ENCODE assay signal across 16 cellular contexts in the genomic region with DNA sequence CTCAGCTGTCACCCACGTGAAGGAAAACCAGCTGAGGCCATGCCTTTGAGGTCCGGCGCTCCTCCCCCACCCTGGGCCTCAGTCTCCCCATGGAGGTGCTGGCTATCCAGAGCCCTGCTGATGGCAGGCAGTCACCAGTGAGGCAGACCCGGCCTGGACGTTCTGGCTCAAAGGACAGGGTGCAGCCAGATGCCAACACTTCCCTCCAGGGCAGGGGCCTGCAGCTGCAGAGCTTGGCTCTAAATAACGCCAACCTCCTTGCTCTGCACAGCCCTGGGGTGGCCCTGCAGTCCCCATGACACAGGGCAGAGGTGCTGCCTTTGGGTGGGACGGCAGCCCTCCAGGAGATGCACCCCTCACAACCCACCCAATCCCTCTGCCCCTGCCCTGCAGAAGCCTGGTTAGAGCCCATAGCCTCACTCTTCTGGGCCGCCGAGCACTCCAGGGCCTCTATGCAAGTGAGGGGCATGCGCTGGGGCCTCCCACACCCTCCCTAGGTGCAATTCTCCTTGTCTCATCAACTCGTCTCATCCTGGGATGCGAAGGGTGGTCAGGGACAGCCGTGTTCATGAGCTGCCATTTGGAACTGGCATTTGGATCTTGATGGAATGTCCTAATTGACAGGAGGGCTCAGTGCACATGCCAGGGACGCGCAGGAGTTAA. TPM values are rescaled to one million over a fixed set of nuclear protein-coding genes. Genes with fewer than 3 reads are reported as not detected.
DNase-seq lines count a peak whose midpoint lies in the region; ATAC-seq, FAIRE-seq and TF ChIP-seq lines count a peak whose summit lies in the region.
"Had no signal": no experiment of that assay in that cellular context is flagged by ENCODE, and none has a peak within 500 bp of the region (broad histone marks: within the 10 kb centered on the region; RNA-seq: fewer than 3 reads in every experiment).

No MANE protein-coding gene starts in this region.

- no peaks in the 10 kb centered on the region for H3K27me3 Mint-ChIP-seq in nephron progenitor cell (ENCODE audit: low read depth, poor library complexity)

- in situ Hi-C loops in GM13977 (cut with MboI; ENCODE audit: low pct_unique_long_range_greater_than_20kb, low sequenced_read_pairs, unreplicated experiment), result no loop called here

- H3K4me3 ChIP-seq in A549 (no peak overlapping the region), ovary (no peak overlapping the region)
- H3K4me3 ChIP-seq: K562 had no signal

- peaks cover 100% of the 10 kb centered on the region for H3K4me1 ChIP-seq in A549
- peaks cover 53% of the 10 kb centered on the region for H3K4me1 ChIP-seq in ovary (ENCODE audit: insufficient read depth)

- TF ChIP-seq POLR2A in A549 (IDR thresholded peaks at IDR 0.05; ENCODE audit: low read length) (no peak), ovary (IDR thresholded peaks at IDR 0.05) (no peak)

- no peaks in the 10 kb centered on the region for H3K36me3 Mint-ChIP-seq in nephron progenitor cell (ENCODE audit: low read depth)

- CTCF ChIA-PET in A549 (lab: Yijun Ruan, JAX), result interaction anchor here (0.8 to 6.0 kb wide), 16 partner anchors 9 to 66 kb away, joined by 3 to 51 read pairs (median 6); partner anchors contain the start of gene CCDC85C

- DNase-seq in A549 (ENCODE audit: low read depth in 1 of 2, low spot score in 1 of 2), result no peak
- peak; percentile 48 for DNase-seq in NCI-H69 (lab: John Stamatoyannopoulos, UW)
- no peak for DNase-seq in epithelial cell of prostate (ENCODE audit: low read depth, low spot score)
- no peak for DNase-seq in nephron progenitor cell
- DNase-seq in ureter (ENCODE audit: low spot score), result no peak
- DNase-seq in ovary, result no peak
- DNase-seq in GM13977 (ENCODE audit: low spot score), result no peak
- DNase-seq: activated CD4-positive, alpha-beta T cell treated with anti-CD3 and anti-CD28 coated beads for 48 hours; NCI-H1930; stimulated activated CD4-positive, alpha-beta T cell treated with anti-CD3 and anti-CD28 coated beads, Interleukin-12 subunit alpha, Interleukin-12 subunit beta, amount 100 ng/mL, for 4 hours; T-helper 1 cell had no signal

- H3K27ac ChIP-seq in A549 (peak overlapping the region; percentile 78 to 92), epithelial cell of prostate (peak overlapping the region; percentile 86), ovary (no peak overlapping the region)
- H3K27ac ChIP-seq: brain microvascular endothelial cell had no signal

- 81% methylated on average over 6 of the region's 15 CpGs for WGBS in A549 (ENCODE audit: missing lambda C conversion rate)
- WGBS in ovary, 3 donors, result 60 to 70% (median 64%) methylated on average over 15 of the region's 15 CpGs

- H3K4me3 Mint-ChIP-seq in nephron progenitor cell, result peak overlapping the region; percentile 64

- H3K36me3 ChIP-seq in ovary, result no peaks in the 10 kb centered on the region
- H3K36me3 ChIP-seq: brain microvascular endothelial cell had no signal

- FAIRE-seq in A549 (lab: Jason Lieb, UNC), result no peak
- FAIRE-seq: K562 had no signal

- peaks cover 100% of the 10 kb centered on the region for H3K4me1 Mint-ChIP-seq in nephron progenitor cell

- H3K4me2 ChIP-seq in A549, result peak overlapping the region; percentile 84

- POLR2A ChIA-PET in A549 (lab: Yijun Ruan, JAX), result interaction anchor here (4.9 kb wide), 1 partner anchor 31 kb away, joined by 25 read pairs; the partner anchor contains the start of gene CCDC85C

- no peaks in the 10 kb centered on the region for H3K27me3 ChIP-seq in ovary
- H3K27me3 ChIP-seq: brain microvascular endothelial cell had no signal

- TF ChIP-seq CTCF in A549 (IDR thresholded peaks at IDR 0.05) (no peak), nephron progenitor cell (IDR thresholded peaks at IDR 0.05) (no peak), ovary (IDR thresholded peaks at IDR 0.05) (no peak), GM13977 (IDR thresholded peaks at IDR 0.05; ENCODE audit: extremely low read depth, insufficient read depth, missing control alignments) (no peak)

- TF ChIP-seq RAD21 in A549 (conservative IDR thresholded peaks at IDR 0.05 in 1 of 2, IDR thresholded peaks at IDR 0.05 in 1 of 2), result no peak

- H3K9me3 ChIP-seq in A549, result no peaks in the 10 kb centered on the region
- H3K9me3 ChIP-seq in ovary, result no peaks in the 10 kb centered on the region

- TF ChIP-seq EP300 in A549 (IDR thresholded peaks at IDR 0.05), result no peak
- TF ChIP-seq EP300 in ovary (IDR thresholded peaks at IDR 0.05), result no peak

- H3K9me3 Mint-ChIP-seq in nephron progenitor cell, result no peaks in the 10 kb centered on the region
- H3K9me3 Mint-ChIP-seq: activated T-helper 2 cell treated with anti-CD3 and anti-CD28 coated beads, Interferon-gamma antibody, Interleukin-2, Interleukin-4, amounts not matched to agents 10 μg/mL and 5 μg/mL and 100 μg/mL, durations not matched to agents 14 hours and 24 hours and 36 hours had no signal

- peak overlapping the region; percentile 92 for H3K27ac Mint-ChIP-seq in nephron progenitor cell
- H3K27ac Mint-ChIP-seq: activated T-helper 2 cell treated with anti-CD3 and anti-CD28 coated beads, Interferon-gamma antibody, Interleukin-2, Interleukin-4, amounts not matched to agents 10 μg/mL and 5 μg/mL and 100 μg/mL, durations not matched to agents 14 hours and 24 hours and 36 hours had no signal

- ATAC-seq in A549, result peak in 1 of 2 experiments; percentile 1; a peak in 2 of 6 replicates
- ATAC-seq in HG02885 (IDR thresholded peaks at IDR 0.05; ENCODE audit: poor library complexity, unreplicated experiment), result no peak
- ATAC-seq: esophagus mucosa had no signal

- intact Hi-C loops in ovary (cut with DNase I), result no loop called here

TF ChIP-seq in A549, 52 proteins besides CTCF, POLR2A, EP300 and RAD21:
- TF ChIP-seq CHD4 (IDR thresholded peaks at IDR 0.05; ENCODE audit: borderline replicate concordance) (no peak), HEYL (CRISPR knock-in tag; IDR thresholded peaks at IDR 0.05) (no peak), POLR2AphosphoS2 (conservative IDR thresholded peaks at IDR 0.05; ENCODE audit: low read length) (no peak), CBX8 (IDR thresholded peaks at IDR 0.05) (no peak), ZNF302 (CRISPR knock-in tag; IDR thresholded peaks at IDR 0.05) (no peak), HOXB5 (CRISPR knock-in tag; IDR thresholded peaks at IDR 0.05) (no peak), FOXS1 (CRISPR knock-in tag; IDR thresholded peaks at IDR 0.05) (no peak), KDM1A (IDR thresholded peaks at IDR 0.05; ENCODE audit: low read depth) (no peak), NR3C1 (IDR thresholded peaks at IDR 0.05) (no peak), ESRRA (IDR thresholded peaks at IDR 0.05; ENCODE audit: borderline replicate concordance, low read length) (no peak), HDAC2 (IDR thresholded peaks at IDR 0.05) (no peak), MAFK (IDR thresholded peaks at IDR 0.05; ENCODE audit: partially characterized antibody) (no peak), RNF2 (IDR thresholded peaks at IDR 0.05; ENCODE audit: borderline replicate concordance, low read depth) (no peak), RARB (CRISPR knock-in tag; IDR thresholded peaks at IDR 0.05) (no peak), ZSCAN20 (CRISPR knock-in tag; IDR thresholded peaks at IDR 0.05) (no peak), NFE2L2 (conservative IDR thresholded peaks at IDR 0.05; ENCODE audit: low read length) (no peak)
- TF ChIP-seq, protein P1, sequence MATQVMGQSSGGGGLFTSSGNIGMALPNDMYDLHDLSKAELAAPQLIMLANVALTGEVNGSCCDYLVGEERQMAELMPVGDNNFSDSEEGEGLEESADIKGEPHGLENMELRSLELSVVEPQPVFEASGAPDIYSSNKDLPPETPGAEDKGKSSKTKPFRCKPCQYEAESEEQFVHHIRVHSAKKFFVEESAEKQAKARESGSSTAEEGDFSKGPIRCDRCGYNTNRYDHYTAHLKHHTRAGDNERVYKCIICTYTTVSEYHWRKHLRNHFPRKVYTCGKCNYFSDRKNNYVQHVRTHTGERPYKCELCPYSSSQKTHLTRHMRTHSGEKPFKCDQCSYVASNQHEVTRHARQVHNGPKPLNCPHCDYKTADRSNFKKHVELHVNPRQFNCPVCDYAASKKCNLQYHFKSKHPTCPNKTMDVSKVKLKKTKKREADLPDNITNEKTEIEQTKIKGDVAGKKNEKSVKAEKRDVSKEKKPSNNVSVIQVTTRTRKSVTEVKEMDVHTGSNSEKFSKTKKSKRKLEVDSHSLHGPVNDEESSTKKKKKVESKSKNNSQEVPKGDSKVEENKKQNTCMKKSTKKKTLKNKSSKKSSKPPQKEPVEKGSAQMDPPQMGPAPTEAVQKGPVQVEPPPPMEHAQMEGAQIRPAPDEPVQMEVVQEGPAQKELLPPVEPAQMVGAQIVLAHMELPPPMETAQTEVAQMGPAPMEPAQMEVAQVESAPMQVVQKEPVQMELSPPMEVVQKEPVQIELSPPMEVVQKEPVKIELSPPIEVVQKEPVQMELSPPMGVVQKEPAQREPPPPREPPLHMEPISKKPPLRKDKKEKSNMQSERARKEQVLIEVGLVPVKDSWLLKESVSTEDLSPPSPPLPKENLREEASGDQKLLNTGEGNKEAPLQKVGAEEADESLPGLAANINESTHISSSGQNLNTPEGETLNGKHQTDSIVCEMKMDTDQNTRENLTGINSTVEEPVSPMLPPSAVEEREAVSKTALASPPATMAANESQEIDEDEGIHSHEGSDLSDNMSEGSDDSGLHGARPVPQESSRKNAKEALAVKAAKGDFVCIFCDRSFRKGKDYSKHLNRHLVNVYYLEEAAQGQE (IDR thresholded peaks at IDR 0.05), result no peak

RNA-seq across cellular contexts. Expression of gene CCDC85C, which starts 30.4 kb away (rescaled TPM):
- polyA plus RNA-seq in A549 (2011; rRNA removed) (10.5 and 11.4 TPM in 2 replicates), A549 (2017; fragmentation: RNase III; extraction: RNeasy Plus Mini Kit Qiagen cat#74134 plus additional on column Dnase treatment) (29.0 to 38.0 TPM (median 31.4 TPM) in 3 replicates), ovary (1 to 10 TPM; 3.2 to 6.7 TPM)
- polyA plus RNA-seq in A549 (2012; cell fraction: cytosol; rRNA removed), result 21.9 and 32.2 TPM in 2 replicates
- polyA plus RNA-seq in A549 (2012; cell fraction: nucleus; rRNA removed), result 39.4 and 46.8 TPM in 2 replicates
- 15.0 and 21.7 TPM in 2 replicates for polyA minus RNA-seq in A549 (2011; rRNA and poly(A)+ RNA removed)
- total RNA-seq in ureter (30.1 TPM), ovary (10 to 100 TPM in 5 of 7 donors, 1 to 10 TPM in 2; 2.1 to 28.4 (median 13.2) TPM)

Comparison
In these comparisons a context has a peak if more than half of its experiments do, and no peak if none do; other contexts are left out.
1. H3K27ac ChIP-seq: peak in A549 (2 of 2) and epithelial cell of prostate (single experiment); none in ovary (0 of 2).